Comparison of ENCODE assay signal across 1 cellular context in genomic region chr19:13033244-13033643, GRCh38.
TF ChIP-seq lines count a peak whose summit lies in the region.

No MANE protein-coding gene starts in this region.

TF ChIP-seq in H1, 55 proteins besides CTCF, POLR2A, EP300 and RAD21:
- TF ChIP-seq CHD2 (IDR thresholded peaks at IDR 0.05; ENCODE audit: low read length) (no peak), TCF12 (IDR thresholded peaks at IDR 0.05; ENCODE audit: low read depth, low read length) (no peak), EGR1 (IDR thresholded peaks at IDR 0.05; ENCODE audit: borderline replicate concordance, low read depth, low read length) (no peak), ATF2 (IDR thresholded peaks at IDR 0.05; ENCODE audit: low read length) (no peak), JUN (IDR thresholded peaks at IDR 0.05; ENCODE audit: low read depth, low read length) (no peak), CTBP2 (IDR thresholded peaks at IDR 0.05; ENCODE audit: borderline replicate concordance, insufficient read depth, insufficient read length, low read length) (no peak), TAF1 (IDR thresholded peaks at IDR 0.05; ENCODE audit: low read depth, low read length) (no peak), SRF (IDR thresholded peaks at IDR 0.05; ENCODE audit: low read depth, low read length) (no peak), CREB1 (IDR thresholded peaks at IDR 0.05) (no peak), KDM1A (IDR thresholded peaks at IDR 0.05; ENCODE audit: borderline replicate concordance, low read length) (no peak), BCL11A (IDR thresholded peaks at IDR 0.05; ENCODE audit: low read depth in 2 of 2, low read length in 2 of 2) (no peak), NANOG (IDR thresholded peaks at IDR 0.05; ENCODE audit: insufficient read depth, low read depth, low read length, poor library complexity, severe bottlenecking) (no peak)
TF ChIP-seq in H1: peak in this region for 0.
